Comparison of ENCODE assay signal across 8 cellular contexts in the genomic region with DNA sequence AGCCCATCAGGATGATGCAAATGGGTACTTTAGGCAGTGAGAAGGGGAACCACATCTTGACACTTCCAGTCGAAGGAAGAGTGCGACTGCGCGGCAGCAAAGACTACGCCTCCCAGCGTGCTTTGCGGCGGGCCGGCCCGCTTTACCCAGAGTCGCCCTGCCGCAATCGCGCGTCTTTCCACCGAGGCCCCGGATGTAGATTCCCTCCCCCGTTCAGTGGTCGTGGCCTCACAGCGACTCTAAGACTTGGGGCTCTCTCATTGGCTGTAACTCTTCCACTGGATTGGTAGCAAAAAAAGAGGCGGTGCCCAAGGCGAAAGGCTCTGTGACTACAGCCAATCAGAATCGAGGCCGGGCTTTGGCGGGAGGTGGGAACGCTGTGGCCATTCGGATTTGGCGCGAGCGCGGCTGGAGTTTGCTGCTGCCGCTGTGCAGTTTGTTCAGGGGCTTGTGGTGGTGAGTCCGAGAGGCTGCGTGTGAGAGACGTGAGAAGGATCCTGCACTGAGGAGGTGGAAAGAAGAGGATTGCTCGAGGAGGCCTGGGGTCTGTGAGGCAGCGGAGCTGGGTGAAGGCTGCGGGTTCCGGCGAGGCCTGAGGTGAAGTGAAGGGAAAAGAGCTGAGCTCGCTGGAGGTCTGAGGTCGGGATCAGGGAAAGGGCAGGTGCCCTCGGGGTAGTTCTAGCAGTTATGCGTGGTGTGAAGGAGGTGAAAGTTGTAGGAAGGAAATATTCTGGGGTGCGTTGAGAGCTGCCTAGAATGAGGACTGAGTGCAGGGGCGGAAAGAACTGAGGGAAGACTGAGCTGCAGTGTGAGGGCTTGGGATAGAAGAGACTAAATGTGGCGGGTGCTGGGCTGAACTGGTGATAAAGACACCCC. TPM values are rescaled to one million over a fixed set of nuclear protein-coding genes. Genes with fewer than 3 reads are reported as not detected.
DNase-seq lines count a peak whose midpoint lies in the region; ATAC-seq and TF ChIP-seq lines count a peak whose summit lies in the region.

A gene with protein sequence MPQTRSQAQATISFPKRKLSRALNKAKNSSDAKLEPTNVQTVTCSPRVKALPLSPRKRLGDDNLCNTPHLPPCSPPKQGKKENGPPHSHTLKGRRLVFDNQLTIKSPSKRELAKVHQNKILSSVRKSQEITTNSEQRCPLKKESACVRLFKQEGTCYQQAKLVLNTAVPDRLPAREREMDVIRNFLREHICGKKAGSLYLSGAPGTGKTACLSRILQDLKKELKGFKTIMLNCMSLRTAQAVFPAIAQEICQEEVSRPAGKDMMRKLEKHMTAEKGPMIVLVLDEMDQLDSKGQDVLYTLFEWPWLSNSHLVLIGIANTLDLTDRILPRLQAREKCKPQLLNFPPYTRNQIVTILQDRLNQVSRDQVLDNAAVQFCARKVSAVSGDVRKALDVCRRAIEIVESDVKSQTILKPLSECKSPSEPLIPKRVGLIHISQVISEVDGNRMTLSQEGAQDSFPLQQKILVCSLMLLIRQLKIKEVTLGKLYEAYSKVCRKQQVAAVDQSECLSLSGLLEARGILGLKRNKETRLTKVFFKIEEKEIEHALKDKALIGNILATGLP (plus strand): TSS at position 386 of the 876 bp plus-strand sequence. CDS start 1,542 bp downstream, outside the sequence.

- no peaks in the 10 kb centered on the region for H3K9me3 Mint-ChIP-seq in activated naive CD8-positive, alpha-beta T cell treated with anti-CD3 and anti-CD28 coated beads, Interleukin-2, amount 50 U/mL, for 24 hours

- intact Hi-C loops in cardiac septum (cut with DNase I): loop anchor here (5.0 kb wide), 2 partner anchors 70 to 165 kb away; partner anchors contain the start of genes MSL1 and WIPF2

- peak; percentile 99 for DNase-seq in GM12865 (ENCODE audit: low read depth)
- peak; percentile 97 for DNase-seq in NCI-H1417 treated with DMSO at 0.1 percent for 48 hours (lab: John Stamatoyannopoulos, UW)
- DNase-seq in SW480 (ENCODE audit: low spot score): peak; percentile 99
- peak; percentile 98 for DNase-seq in activated naive CD8-positive, alpha-beta T cell treated with anti-CD3 and anti-CD28 coated beads, Interleukin-2, amount 50 U/mL, for 24 hours
- peak; percentile 99 for DNase-seq in cardiac septum (ENCODE audit: low spot score)
- DNase-seq in pons (ENCODE audit: low spot score): peak; percentile 100
- DNase-seq in upper lobe of left lung: peak; percentile 97 to 99

- no peak for TF ChIP-seq EP300 in upper lobe of left lung (IDR thresholded peaks at IDR 0.05)

- H3K27ac Mint-ChIP-seq in activated naive CD8-positive, alpha-beta T cell treated with anti-CD3 and anti-CD28 coated beads, Interleukin-2, amount 50 U/mL, for 24 hours: peak within 1 kb of the TSS; percentile 97

- H3K27me3 ChIP-seq in upper lobe of left lung: no peaks in the 10 kb centered on the region

- H3K4me3 Mint-ChIP-seq in activated naive CD8-positive, alpha-beta T cell treated with anti-CD3 and anti-CD28 coated beads, Interleukin-2, amount 50 U/mL, for 24 hours: peak within 1 kb of the TSS; percentile 97

- H3K36me3 Mint-ChIP-seq in activated naive CD8-positive, alpha-beta T cell treated with anti-CD3 and anti-CD28 coated beads, Interleukin-2, amount 50 U/mL, for 24 hours (ENCODE audit: low read depth): peaks cover 33% of the 10 kb centered on the region

- peaks cover 16 to 33% (median 28%) of the 10 kb centered on the region in 4 donors for H3K4me1 ChIP-seq in upper lobe of left lung

- H3K4me1 Mint-ChIP-seq in activated naive CD8-positive, alpha-beta T cell treated with anti-CD3 and anti-CD28 coated beads, Interleukin-2, amount 50 U/mL, for 24 hours: peaks cover 74% of the 10 kb centered on the region

- no peaks in the 10 kb centered on the region for H3K27me3 Mint-ChIP-seq in activated naive CD8-positive, alpha-beta T cell treated with anti-CD3 and anti-CD28 coated beads, Interleukin-2, amount 50 U/mL, for 24 hours

- WGBS in upper lobe of left lung, 2 donors: 0 to 1% methylated on average over 35 to 47 of the region's 47 CpGs

- peak within 1 kb of the TSS in 2 of 4 donors; percentile 4 to 75 for H3K27ac ChIP-seq in upper lobe of left lung

- H3K9me3 ChIP-seq in upper lobe of left lung: no peaks in the 10 kb centered on the region

- H3K4me3 ChIP-seq in GM12865 (ENCODE audit: low read depth, low read length) (peak within 1 kb of the TSS; percentile 78), upper lobe of left lung (peak within 1 kb of the TSS; percentile 9 to 75 (median 52))

- no peak for TF ChIP-seq POLR2A in upper lobe of left lung (IDR thresholded peaks at IDR 0.05)

- peaks cover 0 to under 1% (median under 1%) of the 10 kb centered on the region in 4 donors for H3K36me3 ChIP-seq in upper lobe of left lung

- peak; percentile 95 for ATAC-seq in HG02763 (IDR thresholded peaks at IDR 0.05; ENCODE audit: unreplicated experiment)
- peak; percentile 88 for ATAC-seq in activated naive CD8-positive, alpha-beta T cell treated with anti-CD3 and anti-CD28 coated beads, Interleukin-2, amount 50 U/mL, for 24 hours
- ATAC-seq in upper lobe of left lung (ENCODE audit: low FRiP score in 2 of 2): peak; percentile 96 to 98

- TF ChIP-seq CTCF in GM12865 (IDR thresholded peaks at IDR 0.05; ENCODE audit: insufficient read depth, low read depth, low read length, missing control alignments) (no peak), upper lobe of left lung (IDR thresholded peaks at IDR 0.05) (peak in 1 of 6 experiments; percentile 17)

RNA-seq across cellular contexts. Expression of the gene that starts here (rescaled TPM):
- total RNA-seq in cardiac septum (0.75 TPM), upper lobe of left lung (1 to 10 TPM; 1.1 to 5.1 (median 2.3) TPM)

Comparison
In these comparisons a context has a peak if more than half of its experiments do, and no peak if none do; other contexts are left out.
1. Peak in DNase-seq in cardiac septum; RNA of the gene not detected or under 1 TPM.